In the genomic region with DNA sequence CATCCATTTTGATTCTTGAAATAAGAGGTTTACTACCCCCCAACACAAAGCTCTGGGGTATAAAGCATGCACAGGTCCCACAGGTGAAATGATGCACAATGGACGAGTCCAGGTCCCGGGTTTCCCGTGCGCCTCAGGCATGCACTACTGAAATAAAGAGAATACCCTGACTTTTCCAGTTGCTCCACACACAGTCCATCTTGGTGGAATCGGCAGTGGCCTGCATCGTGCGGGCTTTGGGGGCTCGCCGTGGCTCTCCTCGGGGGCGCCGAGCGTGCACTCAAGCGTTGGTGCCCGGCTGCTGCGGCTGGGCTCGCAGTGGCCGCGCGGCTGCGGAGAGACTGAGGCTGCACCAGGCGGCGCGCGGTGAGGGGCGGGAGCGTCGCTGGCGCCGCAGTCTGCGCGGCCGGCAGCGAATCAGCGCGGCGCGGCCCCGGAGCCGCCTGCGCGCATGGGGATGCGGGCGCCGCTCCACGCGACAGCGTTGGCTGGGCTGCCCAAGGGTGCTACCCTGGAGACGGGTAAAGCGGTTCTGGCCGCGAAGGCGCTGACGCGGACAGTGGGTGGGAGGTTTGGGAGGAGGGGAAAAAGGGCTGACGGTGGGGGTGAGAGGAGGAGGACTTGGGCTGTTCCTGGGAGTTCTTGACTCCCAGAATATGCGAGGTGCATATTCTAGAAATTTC, we compare ENCODE assay signal across 8 cellular contexts.
DNase-seq lines count a peak whose midpoint lies in the region; ATAC-seq and TF ChIP-seq lines count a peak whose summit lies in the region.

No MANE protein-coding gene starts in this region.

- H3K27ac ChIP-seq in VCaP (peak overlapping the region; percentile 65), iPS DF 6.9 (ENCODE audit: low read length) (no peak overlapping the region)

- H3K4me3 ChIP-seq in iPS DF 6.9 (ENCODE audit: low read length), result peak overlapping the region; percentile 59; the same call in 1 of the 2 replicates

- H3K36me3 ChIP-seq in iPS DF 6.9 (ENCODE audit: control insufficient read depth, insufficient read depth, low read length), result no peaks in the 10 kb centered on the region

- in situ Hi-C loops in GM13977 (cut with MboI; ENCODE audit: low pct_unique_long_range_greater_than_20kb, low sequenced_read_pairs, unreplicated experiment), result loop anchor here (25.0 kb wide), 1 partner anchor 257 kb away; no protein-coding TSS in a partner anchor

- no CpG with 5 or more reads among the region's 57 CpGs for WGBS in iPS DF 6.9 (ENCODE audit: insufficient coverage, insufficient read length)

- DNase-seq in activated CD4-positive, alpha-beta T cell treated with anti-CD3 and anti-CD28 coated beads for 48 hours, result peak; percentile 14
- no peak for DNase-seq in activated CD4-positive, alpha-beta T cell treated with anti-CD3 and anti-CD28 coated beads for 4 hours
- DNase-seq in iPS DF 6.9 (ENCODE audit: low read depth, low spot score) (no peak), GM13977 (ENCODE audit: low spot score) (no peak)
- DNase-seq in stimulated activated naive CD8-positive, alpha-beta T cell treated with anti-CD3 and anti-CD28 coated beads, Interleukin-15, Interleukin-2, amounts not matched to agents 100 U/mL and 50 U/mL, for 24 hours, result peak; percentile 11

- peaks cover 3% of the 10 kb centered on the region; the same call in 1 of the 2 replicates for H3K27me3 ChIP-seq in iPS DF 6.9 (ENCODE audit: control insufficient read depth, insufficient read depth, low read length)

- 0 out of 2 replicates have a peak, but pooled peaks cover 3% of the 10 kb centered on the region for H3K4me1 ChIP-seq in iPS DF 6.9 (ENCODE audit: control insufficient read depth, insufficient read depth, low read length)

- peak; percentile 46 for ATAC-seq in stimulated activated naive CD8-positive, alpha-beta T cell treated with anti-CD3 and anti-CD28 coated beads, Interleukin-15, Interleukin-2, amounts not matched to agents 100 U/mL and 50 U/mL, for 24 hours
- ATAC-seq in HG03442 (IDR thresholded peaks at IDR 0.05; ENCODE audit: unreplicated experiment), result no peak
- no peak for ATAC-seq in HG02588 (IDR thresholded peaks at IDR 0.05; ENCODE audit: unreplicated experiment)

- no peak for TF ChIP-seq CTCF in VCaP (conservative IDR thresholded peaks at IDR 0.05)
- no peak for TF ChIP-seq CTCF in GM13977 (IDR thresholded peaks at IDR 0.05; ENCODE audit: extremely low read depth, insufficient read depth, missing control alignments)

- no peaks in the 10 kb centered on the region for H3K9me3 ChIP-seq in iPS DF 6.9 (ENCODE audit: control insufficient read depth, insufficient read depth, low read length)

Comparison
In these comparisons a context has a peak if more than half of its experiments do, and no peak if none do; other contexts are left out.
1. DNase-seq: peak in activated CD4-positive, alpha-beta T cell treated with anti-CD3 and anti-CD28 coated beads for 48 hours (single experiment) and stimulated activated naive CD8-positive, alpha-beta T cell treated with anti-CD3 and anti-CD28 coated beads, Interleukin-15, Interleukin-2, amounts not matched to agents 100 U/mL and 50 U/mL, for 24 hours (single experiment); none in activated CD4-positive, alpha-beta T cell treated with anti-CD3 and anti-CD28 coated beads for 4 hours (0 of 2), iPS DF 6.9 (single experiment) and GM13977 (single experiment).